In the genomic region with DNA sequence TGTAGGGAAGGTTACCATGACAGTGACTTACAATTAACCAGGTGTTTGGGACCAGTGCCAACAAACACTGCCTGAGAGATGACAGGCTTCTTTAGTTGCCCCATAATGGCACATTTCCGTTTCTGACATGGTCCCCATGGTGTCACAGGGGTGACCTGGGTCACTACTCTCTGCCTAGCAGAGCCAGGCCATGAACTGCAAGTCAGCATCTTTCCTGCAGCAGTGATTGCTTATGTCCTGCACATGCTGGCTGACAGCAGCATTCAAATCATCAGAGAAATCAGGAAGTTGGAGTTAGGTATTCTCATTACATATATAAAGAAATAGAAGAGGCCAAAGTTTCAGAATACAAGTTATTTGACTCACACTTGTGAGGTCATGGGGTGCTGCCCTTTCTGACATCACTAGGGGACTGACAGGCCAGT, we compare ENCODE assay signal across 17 cellular contexts. TPM values are rescaled to one million over a fixed set of nuclear protein-coding genes. Genes with fewer than 3 reads are reported as not detected.
DNase-seq lines count a peak whose midpoint lies in the region.
"Had no signal": no experiment of that assay in that cellular context is flagged by ENCODE, and none has a peak within 500 bp of the region (broad histone marks: within the 10 kb centered on the region; RNA-seq: fewer than 3 reads in every experiment).

No MANE protein-coding gene starts in this region.

- H3K9ac ChIP-seq in trophoblast cell (ENCODE audit: low read length) (no peak overlapping the region), neuronal stem cell (ENCODE audit: low read depth, low read length, poor library complexity) (no peak overlapping the region)

- peaks cover 0 to 2% (median 0%) of the 10 kb centered on the region in 3 donors for H3K9me3 Mint-ChIP-seq in IgD-negative memory B cell

- H2BK12ac ChIP-seq in trophoblast cell (ENCODE audit: low read length) (no peak overlapping the region), neuronal stem cell (ENCODE audit: low read length) (no peak overlapping the region)

- peaks cover 33 to 44% (median 34%) of the 10 kb centered on the region in 3 donors for H3K4me1 Mint-ChIP-seq in IgD-negative memory B cell
- H3K4me1 Mint-ChIP-seq: activated CD4-positive, alpha-beta T cell treated with anti-CD3 and anti-CD28 coated beads, Interleukin-2, amount 10 ng/mL, durations not matched to agents 24 days and 14 days had no signal

- H2BK15ac ChIP-seq in neuronal stem cell (ENCODE audit: low read length), result no peak overlapping the region

- H3K18ac ChIP-seq in trophoblast cell (ENCODE audit: low read length) (no peak overlapping the region), neuronal stem cell (ENCODE audit: low read length) (no peak overlapping the region)

- H3K27me3 ChIP-seq in trophoblast cell (ENCODE audit: insufficient read depth, low read length) (no peaks in the 10 kb centered on the region), neuronal stem cell (ENCODE audit: control insufficient read depth in 3 of 3, insufficient read depth in 3 of 3, low read depth in 1 of 3, low read length in 3 of 3) (peaks cover 0 to 21% (median 0%) of the 10 kb centered on the region in 3 experiments)
- H3K27me3 ChIP-seq: right atrium auricular region had no signal

- no peak overlapping the region for H3K27ac ChIP-seq in trophoblast cell (ENCODE audit: low read depth, low read length)
- H3K27ac ChIP-seq in neuronal stem cell (replicated peaks; ENCODE audit: low read length), result no peak overlapping the region
- H3K27ac ChIP-seq: epithelial cell of prostate, right atrium auricular region, thoracic aorta had no signal

- H2BK5ac ChIP-seq in trophoblast cell (ENCODE audit: low read depth, low read length, poor library complexity) (no peak overlapping the region), neuronal stem cell (ENCODE audit: low read length) (no peak overlapping the region)

- no peaks in the 10 kb centered on the region for H3K4me1 ChIP-seq in trophoblast cell (ENCODE audit: control insufficient read depth in 1 of 2, insufficient read depth in 2 of 2, low read length in 2 of 2)
- no peaks in the 10 kb centered on the region for H3K4me1 ChIP-seq in neuronal stem cell (ENCODE audit: control insufficient read depth in 2 of 2, insufficient read depth in 1 of 2, low read depth in 1 of 2, low read length in 2 of 2)

- no peaks in the 10 kb centered on the region for H3K36me3 ChIP-seq in trophoblast cell (ENCODE audit: control insufficient read depth in 1 of 2, insufficient read depth in 2 of 2, low read length in 2 of 2)
- H3K36me3 ChIP-seq in neuronal stem cell (replicated peaks in 1 of 2; ENCODE audit: control insufficient read depth in 2 of 2, insufficient read depth in 2 of 2, low read length in 2 of 2), result no peaks in the 10 kb centered on the region
- H3K36me3 ChIP-seq: right atrium auricular region, thoracic aorta had no signal

- no peak overlapping the region for H3K4me2 ChIP-seq in trophoblast cell (ENCODE audit: low read length)
- no peak overlapping the region for H3K4me2 ChIP-seq in neuronal stem cell (ENCODE audit: insufficient read depth, low read length, poor library complexity, severe bottlenecking)

- H2AFZ ChIP-seq in trophoblast cell (ENCODE audit: insufficient read depth, low read length, poor library complexity) (no peak overlapping the region), neuronal stem cell (ENCODE audit: low read length) (no peak overlapping the region)

- H4K8ac ChIP-seq in trophoblast cell (ENCODE audit: low read depth, low read length) (no peak overlapping the region), neuronal stem cell (ENCODE audit: low read depth, low read length) (no peak overlapping the region)

- H3K14ac ChIP-seq in trophoblast cell (ENCODE audit: low read length), result no peak overlapping the region
- no peak overlapping the region for H3K14ac ChIP-seq in neuronal stem cell (ENCODE audit: low read length)

- peaks cover 2% of the 10 kb centered on the region for H3K36me3 Mint-ChIP-seq in IgD-negative memory B cell

- peak overlapping the region; percentile 2 to 40 (median 8) for H3K27ac Mint-ChIP-seq in IgD-negative memory B cell
- H3K27ac Mint-ChIP-seq: activated CD4-positive, alpha-beta T cell treated with anti-CD3 and anti-CD28 coated beads, Interleukin-2, amount 10 ng/mL, durations not matched to agents 24 days and 14 days had no signal

- DNase-seq in NCI-H2171 treated with DMSO at 0.1 percent for 48 hours (lab: John Stamatoyannopoulos, UW) (peak; percentile 19), NCI-H2171 (lab: John Stamatoyannopoulos, UW) (no peak), RPMI8226 (peak; percentile 100), trophoblast cell (peak; percentile 13 to 28), KG1 (lab: John Stamatoyannopoulos, UW) (no peak), neuronal stem cell (ENCODE audit: low spot score) (no peak)
- DNase-seq in effector CD8-positive, alpha-beta T cell (lab: John Stamatoyannopoulos, UW), result no peak
- DNase-seq: activated CD4-positive, alpha-beta T cell treated with anti-CD3 and anti-CD28 coated beads, Interleukin-2, amount 10 ng/mL, durations not matched to agents 24 days and 14 days; activated effector memory CD4-positive, alpha-beta T cell treated with anti-CD3 and anti-CD28 coated beads, Interleukin-2, amount 50 U/mL, for 16 hours; caudate nucleus; hippocampal formation; midbrain; NCI-H524 treated with DMSO at 0.1 percent for 48 hours had no signal

- H3K79me2 ChIP-seq in trophoblast cell (ENCODE audit: control insufficient read depth, insufficient read depth, low read length, poor library complexity), result no peaks in the 10 kb centered on the region

- H3K79me1 ChIP-seq in trophoblast cell (ENCODE audit: low read length) (peaks cover 2% of the 10 kb centered on the region), neuronal stem cell (ENCODE audit: low read depth, low read length) (no peaks in the 10 kb centered on the region)

- no peak overlapping the region for H4K12ac ChIP-seq in trophoblast cell (ENCODE audit: low read depth, low read length)

- H3K4me3 ChIP-seq in trophoblast cell (ENCODE audit: low read depth, low read length) (no peak overlapping the region), neuronal stem cell (ENCODE audit: low read length in 2 of 2) (peak overlapping the region in 1 of 2 donors; percentile 31)
- H3K4me3 ChIP-seq: right atrium auricular region, thoracic aorta had no signal

- WGBS in trophoblast cell (ENCODE audit: extremely low coverage, insufficient coverage, insufficient read length), result no CpG with 5 or more reads among the region's 1 CpG
- WGBS in neuronal stem cell (ENCODE audit: extremely low coverage in 2 of 2, insufficient read length in 2 of 2, insufficient replicate concordance in 1 of 2), 2 donors, result no CpG with 5 or more reads among the region's 1 CpG

- H3K9me3 ChIP-seq in trophoblast cell (ENCODE audit: insufficient read depth, low read depth, low read length), result no peaks in the 10 kb centered on the region
- no peaks in the 10 kb centered on the region for H3K9me3 ChIP-seq in neuronal stem cell (replicated peaks in 1 of 2; ENCODE audit: control insufficient read depth in 2 of 2, insufficient read depth in 1 of 2, low read depth in 1 of 2, low read length in 2 of 2)
- H3K9me3 ChIP-seq: right atrium auricular region, thoracic aorta had no signal

- H4K91ac ChIP-seq in trophoblast cell (ENCODE audit: low read depth, low read length), result no peak overlapping the region
- H4K91ac ChIP-seq in neuronal stem cell (ENCODE audit: low read depth, low read length, poor library complexity), result no peak overlapping the region

- H2AK5ac ChIP-seq in trophoblast cell (ENCODE audit: low read length) (no peak overlapping the region), neuronal stem cell (ENCODE audit: low read depth, low read length) (no peak overlapping the region)

- H2BK120ac ChIP-seq in trophoblast cell (ENCODE audit: insufficient read depth, low read length, poor library complexity), result no peak overlapping the region
- no peak overlapping the region for H2BK120ac ChIP-seq in neuronal stem cell (ENCODE audit: low read depth, low read length)

- peaks cover 3% of the 10 kb centered on the region for H3K27me3 Mint-ChIP-seq in IgD-negative memory B cell

- H3K23ac ChIP-seq in trophoblast cell (ENCODE audit: low read length) (no peak overlapping the region), neuronal stem cell (ENCODE audit: low read depth, low read length, poor library complexity) (no peak overlapping the region)

- H3K4ac ChIP-seq in trophoblast cell (ENCODE audit: low read depth, low read length) (no peak overlapping the region), neuronal stem cell (ENCODE audit: low read length) (no peak overlapping the region)

- peak overlapping the region in 2 of 4 donors; percentile 34 to 36 for H3K4me3 Mint-ChIP-seq in IgD-negative memory B cell
- H3K4me3 Mint-ChIP-seq: activated CD4-positive, alpha-beta T cell treated with anti-CD3 and anti-CD28 coated beads, Interleukin-2, amount 10 ng/mL, durations not matched to agents 24 days and 14 days had no signal

RNA-seq across cellular contexts. Expression of gene ZNRF2, which starts 47.1 kb away (rescaled TPM):
- 1.9 TPM for polyA plus RNA-seq in IgD-negative memory B cell
- polyA plus RNA-seq in trophoblast cell (2013), result 16.3 and 17.2 TPM in 2 replicates
- polyA plus RNA-seq in neuronal stem cell (2013, experiment 1 of 2), result 7.5 TPM
- 7.6 TPM for polyA plus RNA-seq in neuronal stem cell (2013, experiment 2 of 2)

Comparison
In these comparisons a context has a peak if more than half of its experiments do, and no peak if none do; other contexts are left out.
1. DNase-seq: peak in NCI-H2171 treated with DMSO at 0.1 percent for 48 hours (single experiment), RPMI8226 (single experiment) and trophoblast cell (2 of 2); none in NCI-H2171 (single experiment), KG1 (single experiment), effector CD8-positive, alpha-beta T cell (single experiment) and neuronal stem cell (single experiment).